In the genomic region with DNA sequence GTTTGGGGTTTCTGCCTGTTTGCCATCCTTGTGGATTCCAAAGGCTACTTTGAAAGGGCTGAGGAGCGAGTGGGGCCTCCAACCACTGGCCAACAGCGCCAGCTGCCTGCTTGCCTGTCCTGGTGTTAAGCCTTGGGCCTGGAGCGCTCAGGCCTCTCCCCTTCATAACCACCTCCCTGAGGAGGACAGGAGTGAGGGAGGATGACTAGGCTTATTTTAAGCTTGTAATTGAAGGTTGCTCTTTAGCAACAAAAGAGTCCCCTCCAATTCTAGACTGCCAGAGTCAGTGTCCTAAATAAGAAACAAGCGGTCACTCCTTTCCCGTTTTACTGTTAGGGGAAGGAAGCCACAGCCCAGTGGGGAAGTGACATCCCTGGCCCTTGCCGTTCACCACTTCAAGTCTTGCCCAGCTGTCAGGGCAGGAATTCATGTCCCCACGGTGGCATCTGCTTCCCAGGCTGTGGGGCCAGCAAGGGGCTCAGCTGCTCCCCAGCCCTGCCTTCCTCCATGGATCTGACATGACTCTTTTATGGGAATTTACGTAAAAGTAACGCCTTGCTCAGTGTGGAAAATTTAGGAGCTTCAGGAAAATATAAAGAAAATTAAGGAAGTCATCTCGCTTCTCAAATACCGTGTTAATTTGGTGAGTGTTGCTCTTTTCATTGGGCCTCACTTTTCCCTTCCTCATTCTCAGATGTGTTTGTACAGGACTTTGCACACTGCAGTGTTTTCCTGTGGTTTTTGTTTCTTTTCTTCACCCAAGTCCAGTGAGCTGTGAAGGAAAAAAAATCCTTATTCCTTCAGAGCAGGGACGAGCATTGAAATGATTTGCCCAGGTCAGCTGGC, we compare ENCODE assay signal across 1 cellular context.
TF ChIP-seq lines count a peak whose summit lies in the region.

No MANE protein-coding gene starts in this region.

TF ChIP-seq in K562, 482 proteins besides CTCF, POLR2A, EP300 and RAD21 (continued from another document and continues in another):
- TF ChIP-seq POLR2AphosphoS2 (IDR thresholded peaks at IDR 0.05; ENCODE audit: low read length) (no peak), XRCC3 (IDR thresholded peaks at IDR 0.05) (no peak), MECOM (CRISPR knock-in tag; IDR thresholded peaks at IDR 0.05) (no peak), ARID1B (IDR thresholded peaks at IDR 0.05) (peak; percentile 48; the same call in 1 of the 2 replicates), ZNF121 (CRISPR knock-in tag; conservative IDR thresholded peaks at IDR 0.05) (no peak), FOXP1 (CRISPR knock-in tag; IDR thresholded peaks at IDR 0.05) (no peak), NFXL1 (CRISPR knock-in tag; IDR thresholded peaks at IDR 0.05) (no peak), ZFP1 (CRISPR knock-in tag; IDR thresholded peaks at IDR 0.05) (no peak), CBFA2T3 (IDR thresholded peaks at IDR 0.05) (no peak), ZZZ3 (IDR thresholded peaks at IDR 0.05) (no peak), PCBP1 (IDR thresholded peaks at IDR 0.05; ENCODE audit: low read depth, low read length, poor library complexity, severe bottlenecking) (no peak), CXXC5 (CRISPR knock-in tag; IDR thresholded peaks at IDR 0.05) (peak; percentile 31; the same call in 1 of the 2 replicates), KDM1A (IDR thresholded peaks at IDR 0.05) (no peak), THRAP3 (IDR thresholded peaks at IDR 0.05; ENCODE audit: borderline replicate concordance) (no peak), TRIM24 (IDR thresholded peaks at IDR 0.05) (no peak), DDX20 (tag; IDR thresholded peaks at IDR 0.05; ENCODE audit: low read depth) (no peak), SPI1 (IDR thresholded peaks at IDR 0.05; ENCODE audit: borderline replicate concordance, low read depth, low read length) (peak; percentile 9; the same call in 1 of the 2 replicates), FOXK2 (conservative IDR thresholded peaks at IDR 0.05 in 1 of 2, IDR thresholded peaks at IDR 0.05 in 1 of 2; ENCODE audit: low read depth in 2 of 2) (0 out of 4 replicates have a peak, but pooled peaks of 1 of the 2 experiments have one; percentile 26), LEF1 (IDR thresholded peaks at IDR 0.05) (no peak), SRF (CRISPR knock-in tag; IDR thresholded peaks at IDR 0.05) (peak in 1 of 2 experiments; percentile 77; a peak in 1 of 4 replicates), ZNF444 (CRISPR knock-in tag; IDR thresholded peaks at IDR 0.05) (no peak), ZBTB17 (CRISPR knock-in tag; IDR thresholded peaks at IDR 0.05) (no peak), SUPT5H (IDR thresholded peaks at IDR 0.05) (no peak), RB1 (IDR thresholded peaks at IDR 0.05; ENCODE audit: low read depth) (peak; percentile 54; the same call in 1 of the 2 replicates), EGR1 (conservative IDR thresholded peaks at IDR 0.05) (no peak), CEBPG (CRISPR knock-in tag; IDR thresholded peaks at IDR 0.05) (no peak), CEBPG (tag; conservative IDR thresholded peaks at IDR 0.05 in 1 of 2, IDR thresholded peaks at IDR 0.05 in 1 of 2) (no peak), HNRNPL (IDR thresholded peaks at IDR 0.05; ENCODE audit: low read depth, low read length) (no peak), ZBTB1 (CRISPR knock-in tag; IDR thresholded peaks at IDR 0.05; ENCODE audit: borderline replicate concordance, low read depth) (no peak), FOXA1 (IDR thresholded peaks at IDR 0.05; ENCODE audit: borderline replicate concordance) (no peak), ZFP36 (IDR thresholded peaks at IDR 0.05; ENCODE audit: low read depth, low read length, partially characterized antibody) (peak; percentile 32), DPF2 (IDR thresholded peaks at IDR 0.05) (peak; percentile 70), RBM17 (IDR thresholded peaks at IDR 0.05; ENCODE audit: borderline replicate concordance, low read depth, low read length) (no peak), NRF1 (conservative IDR thresholded peaks at IDR 0.05 in 1 of 2, IDR thresholded peaks at IDR 0.05 in 1 of 2) (0 out of 4 replicates have a peak, but pooled peaks of 1 of the 2 experiments have one; percentile 34), MAFF (IDR thresholded peaks at IDR 0.05; ENCODE audit: low read length) (peak; percentile 88), E2F3 (CRISPR knock-in tag; IDR thresholded peaks at IDR 0.05) (no peak), HDAC3 (IDR thresholded peaks at IDR 0.05; ENCODE audit: borderline replicate concordance, partially characterized antibody) (no peak), KDM2B (CRISPR knock-in tag; IDR thresholded peaks at IDR 0.05) (no peak)
- TF ChIP-seq, protein P1, sequence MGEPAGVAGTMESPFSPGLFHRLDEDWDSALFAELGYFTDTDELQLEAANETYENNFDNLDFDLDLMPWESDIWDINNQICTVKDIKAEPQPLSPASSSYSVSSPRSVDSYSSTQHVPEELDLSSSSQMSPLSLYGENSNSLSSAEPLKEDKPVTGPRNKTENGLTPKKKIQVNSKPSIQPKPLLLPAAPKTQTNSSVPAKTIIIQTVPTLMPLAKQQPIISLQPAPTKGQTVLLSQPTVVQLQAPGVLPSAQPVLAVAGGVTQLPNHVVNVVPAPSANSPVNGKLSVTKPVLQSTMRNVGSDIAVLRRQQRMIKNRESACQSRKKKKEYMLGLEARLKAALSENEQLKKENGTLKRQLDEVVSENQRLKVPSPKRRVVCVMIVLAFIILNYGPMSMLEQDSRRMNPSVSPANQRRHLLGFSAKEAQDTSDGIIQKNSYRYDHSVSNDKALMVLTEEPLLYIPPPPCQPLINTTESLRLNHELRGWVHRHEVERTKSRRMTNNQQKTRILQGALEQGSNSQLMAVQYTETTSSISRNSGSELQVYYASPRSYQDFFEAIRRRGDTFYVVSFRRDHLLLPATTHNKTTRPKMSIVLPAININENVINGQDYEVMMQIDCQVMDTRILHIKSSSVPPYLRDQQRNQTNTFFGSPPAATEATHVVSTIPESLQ (CRISPR knock-in tag; IDR thresholded peaks at IDR 0.05) = no peak
- TF ChIP-seq, protein P2, sequence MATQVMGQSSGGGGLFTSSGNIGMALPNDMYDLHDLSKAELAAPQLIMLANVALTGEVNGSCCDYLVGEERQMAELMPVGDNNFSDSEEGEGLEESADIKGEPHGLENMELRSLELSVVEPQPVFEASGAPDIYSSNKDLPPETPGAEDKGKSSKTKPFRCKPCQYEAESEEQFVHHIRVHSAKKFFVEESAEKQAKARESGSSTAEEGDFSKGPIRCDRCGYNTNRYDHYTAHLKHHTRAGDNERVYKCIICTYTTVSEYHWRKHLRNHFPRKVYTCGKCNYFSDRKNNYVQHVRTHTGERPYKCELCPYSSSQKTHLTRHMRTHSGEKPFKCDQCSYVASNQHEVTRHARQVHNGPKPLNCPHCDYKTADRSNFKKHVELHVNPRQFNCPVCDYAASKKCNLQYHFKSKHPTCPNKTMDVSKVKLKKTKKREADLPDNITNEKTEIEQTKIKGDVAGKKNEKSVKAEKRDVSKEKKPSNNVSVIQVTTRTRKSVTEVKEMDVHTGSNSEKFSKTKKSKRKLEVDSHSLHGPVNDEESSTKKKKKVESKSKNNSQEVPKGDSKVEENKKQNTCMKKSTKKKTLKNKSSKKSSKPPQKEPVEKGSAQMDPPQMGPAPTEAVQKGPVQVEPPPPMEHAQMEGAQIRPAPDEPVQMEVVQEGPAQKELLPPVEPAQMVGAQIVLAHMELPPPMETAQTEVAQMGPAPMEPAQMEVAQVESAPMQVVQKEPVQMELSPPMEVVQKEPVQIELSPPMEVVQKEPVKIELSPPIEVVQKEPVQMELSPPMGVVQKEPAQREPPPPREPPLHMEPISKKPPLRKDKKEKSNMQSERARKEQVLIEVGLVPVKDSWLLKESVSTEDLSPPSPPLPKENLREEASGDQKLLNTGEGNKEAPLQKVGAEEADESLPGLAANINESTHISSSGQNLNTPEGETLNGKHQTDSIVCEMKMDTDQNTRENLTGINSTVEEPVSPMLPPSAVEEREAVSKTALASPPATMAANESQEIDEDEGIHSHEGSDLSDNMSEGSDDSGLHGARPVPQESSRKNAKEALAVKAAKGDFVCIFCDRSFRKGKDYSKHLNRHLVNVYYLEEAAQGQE (CRISPR knock-in tag; IDR thresholded peaks at IDR 0.05; ENCODE audit: low read depth) = no peak
- TF ChIP-seq, protein P3, sequence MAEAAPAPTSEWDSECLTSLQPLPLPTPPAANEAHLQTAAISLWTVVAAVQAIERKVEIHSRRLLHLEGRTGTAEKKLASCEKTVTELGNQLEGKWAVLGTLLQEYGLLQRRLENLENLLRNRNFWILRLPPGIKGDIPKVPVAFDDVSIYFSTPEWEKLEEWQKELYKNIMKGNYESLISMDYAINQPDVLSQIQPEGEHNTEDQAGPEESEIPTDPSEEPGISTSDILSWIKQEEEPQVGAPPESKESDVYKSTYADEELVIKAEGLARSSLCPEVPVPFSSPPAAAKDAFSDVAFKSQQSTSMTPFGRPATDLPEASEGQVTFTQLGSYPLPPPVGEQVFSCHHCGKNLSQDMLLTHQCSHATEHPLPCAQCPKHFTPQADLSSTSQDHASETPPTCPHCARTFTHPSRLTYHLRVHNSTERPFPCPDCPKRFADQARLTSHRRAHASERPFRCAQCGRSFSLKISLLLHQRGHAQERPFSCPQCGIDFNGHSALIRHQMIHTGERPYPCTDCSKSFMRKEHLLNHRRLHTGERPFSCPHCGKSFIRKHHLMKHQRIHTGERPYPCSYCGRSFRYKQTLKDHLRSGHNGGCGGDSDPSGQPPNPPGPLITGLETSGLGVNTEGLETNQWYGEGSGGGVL (CRISPR knock-in tag; IDR thresholded peaks at IDR 0.05) = no peak
- TF ChIP-seq, protein P4, sequence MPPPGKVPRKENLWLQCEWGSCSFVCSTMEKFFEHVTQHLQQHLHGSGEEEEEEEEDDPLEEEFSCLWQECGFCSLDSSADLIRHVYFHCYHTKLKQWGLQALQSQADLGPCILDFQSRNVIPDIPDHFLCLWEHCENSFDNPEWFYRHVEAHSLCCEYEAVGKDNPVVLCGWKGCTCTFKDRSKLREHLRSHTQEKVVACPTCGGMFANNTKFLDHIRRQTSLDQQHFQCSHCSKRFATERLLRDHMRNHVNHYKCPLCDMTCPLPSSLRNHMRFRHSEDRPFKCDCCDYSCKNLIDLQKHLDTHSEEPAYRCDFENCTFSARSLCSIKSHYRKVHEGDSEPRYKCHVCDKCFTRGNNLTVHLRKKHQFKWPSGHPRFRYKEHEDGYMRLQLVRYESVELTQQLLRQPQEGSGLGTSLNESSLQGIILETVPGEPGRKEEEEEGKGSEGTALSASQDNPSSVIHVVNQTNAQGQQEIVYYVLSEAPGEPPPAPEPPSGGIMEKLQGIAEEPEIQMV (tag; conservative IDR thresholded peaks at IDR 0.05; ENCODE audit: low read depth) = no peak
- TF ChIP-seq, protein P5, sequence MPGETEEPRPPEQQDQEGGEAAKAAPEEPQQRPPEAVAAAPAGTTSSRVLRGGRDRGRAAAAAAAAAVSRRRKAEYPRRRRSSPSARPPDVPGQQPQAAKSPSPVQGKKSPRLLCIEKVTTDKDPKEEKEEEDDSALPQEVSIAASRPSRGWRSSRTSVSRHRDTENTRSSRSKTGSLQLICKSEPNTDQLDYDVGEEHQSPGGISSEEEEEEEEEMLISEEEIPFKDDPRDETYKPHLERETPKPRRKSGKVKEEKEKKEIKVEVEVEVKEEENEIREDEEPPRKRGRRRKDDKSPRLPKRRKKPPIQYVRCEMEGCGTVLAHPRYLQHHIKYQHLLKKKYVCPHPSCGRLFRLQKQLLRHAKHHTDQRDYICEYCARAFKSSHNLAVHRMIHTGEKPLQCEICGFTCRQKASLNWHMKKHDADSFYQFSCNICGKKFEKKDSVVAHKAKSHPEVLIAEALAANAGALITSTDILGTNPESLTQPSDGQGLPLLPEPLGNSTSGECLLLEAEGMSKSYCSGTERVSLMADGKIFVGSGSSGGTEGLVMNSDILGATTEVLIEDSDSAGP (CRISPR knock-in tag; IDR thresholded peaks at IDR 0.05) = no peak
- TF ChIP-seq, protein P6, sequence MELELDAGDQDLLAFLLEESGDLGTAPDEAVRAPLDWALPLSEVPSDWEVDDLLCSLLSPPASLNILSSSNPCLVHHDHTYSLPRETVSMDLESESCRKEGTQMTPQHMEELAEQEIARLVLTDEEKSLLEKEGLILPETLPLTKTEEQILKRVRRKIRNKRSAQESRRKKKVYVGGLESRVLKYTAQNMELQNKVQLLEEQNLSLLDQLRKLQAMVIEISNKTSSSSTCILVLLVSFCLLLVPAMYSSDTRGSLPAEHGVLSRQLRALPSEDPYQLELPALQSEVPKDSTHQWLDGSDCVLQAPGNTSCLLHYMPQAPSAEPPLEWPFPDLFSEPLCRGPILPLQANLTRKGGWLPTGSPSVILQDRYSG (tag; conservative IDR thresholded peaks at IDR 0.05; ENCODE audit: low read depth) = no peak
- TF ChIP-seq, protein P7, sequence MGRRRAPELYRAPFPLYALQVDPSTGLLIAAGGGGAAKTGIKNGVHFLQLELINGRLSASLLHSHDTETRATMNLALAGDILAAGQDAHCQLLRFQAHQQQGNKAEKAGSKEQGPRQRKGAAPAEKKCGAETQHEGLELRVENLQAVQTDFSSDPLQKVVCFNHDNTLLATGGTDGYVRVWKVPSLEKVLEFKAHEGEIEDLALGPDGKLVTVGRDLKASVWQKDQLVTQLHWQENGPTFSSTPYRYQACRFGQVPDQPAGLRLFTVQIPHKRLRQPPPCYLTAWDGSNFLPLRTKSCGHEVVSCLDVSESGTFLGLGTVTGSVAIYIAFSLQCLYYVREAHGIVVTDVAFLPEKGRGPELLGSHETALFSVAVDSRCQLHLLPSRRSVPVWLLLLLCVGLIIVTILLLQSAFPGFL (CRISPR knock-in tag; IDR thresholded peaks at IDR 0.05) = no peak
- TF ChIP-seq, protein P8, sequence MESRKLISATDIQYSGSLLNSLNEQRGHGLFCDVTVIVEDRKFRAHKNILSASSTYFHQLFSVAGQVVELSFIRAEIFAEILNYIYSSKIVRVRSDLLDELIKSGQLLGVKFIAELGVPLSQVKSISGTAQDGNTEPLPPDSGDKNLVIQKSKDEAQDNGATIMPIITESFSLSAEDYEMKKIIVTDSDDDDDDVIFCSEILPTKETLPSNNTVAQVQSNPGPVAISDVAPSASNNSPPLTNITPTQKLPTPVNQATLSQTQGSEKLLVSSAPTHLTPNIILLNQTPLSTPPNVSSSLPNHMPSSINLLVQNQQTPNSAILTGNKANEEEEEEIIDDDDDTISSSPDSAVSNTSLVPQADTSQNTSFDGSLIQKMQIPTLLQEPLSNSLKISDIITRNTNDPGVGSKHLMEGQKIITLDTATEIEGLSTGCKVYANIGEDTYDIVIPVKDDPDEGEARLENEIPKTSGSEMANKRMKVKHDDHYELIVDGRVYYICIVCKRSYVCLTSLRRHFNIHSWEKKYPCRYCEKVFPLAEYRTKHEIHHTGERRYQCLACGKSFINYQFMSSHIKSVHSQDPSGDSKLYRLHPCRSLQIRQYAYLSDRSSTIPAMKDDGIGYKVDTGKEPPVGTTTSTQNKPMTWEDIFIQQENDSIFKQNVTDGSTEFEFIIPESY (CRISPR knock-in tag; IDR thresholded peaks at IDR 0.05) = peak; percentile 38; the same call in 1 of the 2 replicates
- TF ChIP-seq, protein P9, sequence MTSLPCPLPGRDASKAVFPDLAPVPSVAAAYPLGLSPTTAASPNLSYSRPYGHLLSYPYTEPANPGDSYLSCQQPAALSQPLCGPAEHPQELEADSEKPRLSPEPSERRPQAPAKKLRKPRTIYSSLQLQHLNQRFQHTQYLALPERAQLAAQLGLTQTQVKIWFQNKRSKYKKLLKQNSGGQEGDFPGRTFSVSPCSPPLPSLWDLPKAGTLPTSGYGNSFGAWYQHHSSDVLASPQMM (CRISPR knock-in tag; IDR thresholded peaks at IDR 0.05) = no peak
